1 cellular context compared by ENCODE assay signal in genomic region chr15:29675791-29676301, GRCh38.
TF ChIP-seq lines count a peak whose summit lies in the region.

No MANE protein-coding gene starts in this region.

TF ChIP-seq in A549, 52 proteins besides CTCF, POLR2A, EP300 and RAD21 (continued from another document):
- TF ChIP-seq, protein P1, sequence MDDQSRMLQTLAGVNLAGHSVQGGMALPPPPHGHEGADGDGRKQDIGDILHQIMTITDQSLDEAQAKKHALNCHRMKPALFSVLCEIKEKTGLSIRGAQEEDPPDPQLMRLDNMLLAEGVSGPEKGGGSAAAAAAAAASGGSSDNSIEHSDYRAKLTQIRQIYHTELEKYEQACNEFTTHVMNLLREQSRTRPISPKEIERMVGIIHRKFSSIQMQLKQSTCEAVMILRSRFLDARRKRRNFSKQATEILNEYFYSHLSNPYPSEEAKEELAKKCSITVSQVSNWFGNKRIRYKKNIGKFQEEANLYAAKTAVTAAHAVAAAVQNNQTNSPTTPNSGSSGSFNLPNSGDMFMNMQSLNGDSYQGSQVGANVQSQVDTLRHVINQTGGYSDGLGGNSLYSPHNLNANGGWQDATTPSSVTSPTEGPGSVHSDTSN (IDR thresholded peaks at IDR 0.05): no peak
- peak; percentile 12; the same call in 1 of the 2 replicates for TF ChIP-seq MAX (IDR thresholded peaks at IDR 0.05)
